Comparison of ENCODE assay signal across 9 cellular contexts in the genomic region with DNA sequence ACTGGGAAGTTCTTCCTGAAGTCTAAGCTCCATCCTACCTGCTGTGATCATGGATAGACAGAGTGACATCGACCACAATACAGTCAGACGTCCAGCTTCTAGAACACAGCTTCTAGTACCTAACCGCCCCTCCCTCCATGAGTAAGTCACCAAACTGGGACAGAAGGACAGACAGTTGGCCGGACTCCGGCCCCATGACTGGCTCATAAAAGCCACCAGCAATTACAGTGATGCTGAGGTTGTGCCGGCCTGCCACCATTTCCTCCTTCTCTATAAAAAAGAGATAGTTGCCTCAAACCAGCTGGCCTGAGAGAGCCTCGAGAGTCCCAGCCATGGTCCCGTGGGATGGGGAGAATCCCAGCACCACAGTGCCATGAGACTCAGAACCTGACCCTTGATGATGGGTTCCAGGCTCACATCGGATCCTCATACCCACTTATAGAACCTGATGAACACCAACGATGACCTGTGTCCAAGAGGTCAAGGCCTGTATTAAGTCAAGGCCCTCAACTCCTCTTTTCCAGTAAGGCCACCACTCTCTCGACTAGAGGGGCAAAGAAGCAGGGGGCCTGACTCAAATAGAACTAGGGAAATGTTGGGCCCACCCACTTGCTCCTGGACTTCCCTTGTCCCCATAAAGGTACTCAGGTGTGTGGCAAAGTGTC. TPM values are rescaled to one million over a fixed set of nuclear protein-coding genes. Genes with fewer than 3 reads are reported as not detected.
A peak's percentile ranks its signal among the peaks of the same experiment; 100 is the strongest.
DNase-seq lines count a peak whose midpoint lies in the region; ATAC-seq and TF ChIP-seq lines count a peak whose summit lies in the region.
"Had no signal": no experiment of that assay in that cellular context is flagged by ENCODE, and none has a peak within 500 bp of the region (broad histone marks: within the 10 kb centered on the region; RNA-seq: fewer than 3 reads in every experiment).

No MANE protein-coding gene starts in this region.

- no peaks in the 10 kb centered on the region for H3K9me3 ChIP-seq in DND-41 (ENCODE audit: insufficient read depth, low read length, severe bottlenecking)
- no peaks in the 10 kb centered on the region for H3K9me3 ChIP-seq in sigmoid colon
- H3K9me3 ChIP-seq in effector memory CD4-positive, alpha-beta T cell (ENCODE audit: control insufficient read depth, low read length): no peaks in the 10 kb centered on the region

- H3K4me3 ChIP-seq in DND-41 (ENCODE audit: low read depth in 1 of 2, low read length in 2 of 2) (no peak overlapping the region), foreskin fibroblast (ENCODE audit: low read depth in 1 of 2, low read length in 2 of 2) (peak overlapping the region; percentile 13 to 28), sigmoid colon (peak overlapping the region in 3 of 4 donors; percentile 89 to 97 (median 93))
- no peak overlapping the region for H3K4me3 ChIP-seq in effector memory CD4-positive, alpha-beta T cell (ENCODE audit: insufficient read depth, low read depth, low read length, poor library complexity, severe bottlenecking)

- TF ChIP-seq EP300 in sigmoid colon (IDR thresholded peaks at IDR 0.05): peak in 1 of 4 donors; percentile 22

- CTCF ChIA-PET in HEK293T (lab: Yijun Ruan, JAX): interaction anchor here (1.0 to 2.0 kb wide), 2 partner anchors 13 to 17 kb away, joined by 4 to 5 read pairs; no protein-coding TSS in a partner anchor

- no peak overlapping the region for H2AFZ ChIP-seq in DND-41 (ENCODE audit: low read depth, low read length)

- H3K27me3 ChIP-seq in DND-41 (ENCODE audit: insufficient read depth, low read length, poor library complexity) (no peaks in the 10 kb centered on the region), sigmoid colon (no peaks in the 10 kb centered on the region)
- H3K27me3 ChIP-seq in effector memory CD4-positive, alpha-beta T cell (replicated peaks; ENCODE audit: control insufficient read depth, insufficient read depth, low read length, poor library complexity, severe bottlenecking): no peaks in the 10 kb centered on the region

- H3K79me2 ChIP-seq in DND-41 (ENCODE audit: insufficient read depth, low read length): peaks cover 89% of the 10 kb centered on the region

- intact Hi-C loops in sigmoid colon (cut with DNase I): no loop called here

- H3K27ac ChIP-seq in DND-41 (ENCODE audit: low read length): 0 out of 2 replicates have a peak overlapping the region, but pooled peaks have one; percentile 8
- peak overlapping the region; percentile 98 to 100 (median 100) for H3K27ac ChIP-seq in sigmoid colon
- H3K27ac ChIP-seq in effector memory CD4-positive, alpha-beta T cell (ENCODE audit: insufficient read depth, low read length, poor library complexity, severe bottlenecking): no peak overlapping the region

- no peak for DNase-seq in DND-41
- DNase-seq in RPMI7951 (ENCODE audit: low read depth): peak; percentile 51
- peak in 1 of 2 donors; percentile 32 for DNase-seq in foreskin fibroblast
- peak; percentile 68 for DNase-seq in sigmoid colon
- no peak for DNase-seq in occipital lobe (lab: John Stamatoyannopoulos, UW)
- no peak for DNase-seq in effector memory CD4-positive, alpha-beta T cell
- DNase-seq in DMS53 treated with DMSO at 0.1 percent for 48 hours (lab: John Stamatoyannopoulos, UW; ENCODE audit: unreplicated experiment): no peak
- no peak for DNase-seq in HEK293T (ENCODE audit: extremely low spot score)
- DNase-seq: NCI-H2107 had no signal

- WGBS in sigmoid colon, 2 donors: 33 to 55% methylated on average over 11 of the region's 11 CpGs

- H3K36me3 ChIP-seq in DND-41 (ENCODE audit: insufficient read depth, low read length) (peaks cover 33% of the 10 kb centered on the region), sigmoid colon (peaks cover 0 to 6% (median 0%) of the 10 kb centered on the region in 4 donors)
- peaks cover 4% of the 10 kb centered on the region for H3K36me3 ChIP-seq in effector memory CD4-positive, alpha-beta T cell (ENCODE audit: control insufficient read depth, insufficient read depth, low read length)

- H3K9ac ChIP-seq in DND-41 (ENCODE audit: low read depth, low read length): no peak overlapping the region

- H3K4me2 ChIP-seq in DND-41 (ENCODE audit: insufficient read depth, low read length): peak overlapping the region; percentile 84; the same call in 1 of the 2 replicates

- peaks cover 41% of the 10 kb centered on the region for H3K4me1 ChIP-seq in DND-41 (ENCODE audit: insufficient read depth, low read length)
- peaks cover 0 to 80% (median 77%) of the 10 kb centered on the region in 4 donors for H3K4me1 ChIP-seq in sigmoid colon
- H3K4me1 ChIP-seq in effector memory CD4-positive, alpha-beta T cell (ENCODE audit: control insufficient read depth, insufficient read depth, low read length, poor library complexity, severe bottlenecking): peaks cover 80% of the 10 kb centered on the region

- TF ChIP-seq POLR2A in sigmoid colon (IDR thresholded peaks at IDR 0.05): peak in 1 of 2 donors; percentile 30

- H4K20me1 ChIP-seq in DND-41 (ENCODE audit: insufficient read depth, low read length): peaks cover 73% of the 10 kb centered on the region

- POLR2A ChIA-PET in HEK293T (lab: Yijun Ruan, JAX): interaction anchor here (1.1 to 6.8 kb wide), 3 partner anchors 8 to 38 kb away, joined by 3 to 64 read pairs (median 4); no protein-coding TSS in a partner anchor

- TF ChIP-seq CTCF in DND-41 (IDR thresholded peaks at IDR 0.05; ENCODE audit: borderline replicate concordance, extremely low read depth, low read length, poor library complexity, severe bottlenecking) (no peak), foreskin fibroblast (IDR thresholded peaks at IDR 0.05; ENCODE audit: low read depth, low read length) (no peak), sigmoid colon (IDR thresholded peaks at IDR 0.05) (no peak)

- ATAC-seq in DND-41 (ENCODE audit: insufficient read depth, low read depth): no peak

TF ChIP-seq in HEK293T, 16 proteins besides CTCF, POLR2A, EP300 and RAD21:
- TF ChIP-seq HDGF (IDR thresholded peaks at IDR 0.05; ENCODE audit: borderline replicate concordance) (no peak), LEF1 (IDR thresholded peaks at IDR 0.05; ENCODE audit: borderline replicate concordance) (no peak), ARNT (IDR thresholded peaks at IDR 0.05) (no peak), FOXK2 (IDR thresholded peaks at IDR 0.05) (no peak), FOXM1 (IDR thresholded peaks at IDR 0.05; ENCODE audit: borderline replicate concordance) (no peak), CTBP1 (IDR thresholded peaks at IDR 0.05; ENCODE audit: borderline replicate concordance) (no peak), ZNF384 (IDR thresholded peaks at IDR 0.05) (no peak), ELF4 (IDR thresholded peaks at IDR 0.05) (no peak), BHLHE40 (IDR thresholded peaks at IDR 0.05; ENCODE audit: borderline replicate concordance) (no peak), L3MBTL2 (conservative IDR thresholded peaks at IDR 0.05) (no peak)
- TF ChIP-seq, protein P1, sequence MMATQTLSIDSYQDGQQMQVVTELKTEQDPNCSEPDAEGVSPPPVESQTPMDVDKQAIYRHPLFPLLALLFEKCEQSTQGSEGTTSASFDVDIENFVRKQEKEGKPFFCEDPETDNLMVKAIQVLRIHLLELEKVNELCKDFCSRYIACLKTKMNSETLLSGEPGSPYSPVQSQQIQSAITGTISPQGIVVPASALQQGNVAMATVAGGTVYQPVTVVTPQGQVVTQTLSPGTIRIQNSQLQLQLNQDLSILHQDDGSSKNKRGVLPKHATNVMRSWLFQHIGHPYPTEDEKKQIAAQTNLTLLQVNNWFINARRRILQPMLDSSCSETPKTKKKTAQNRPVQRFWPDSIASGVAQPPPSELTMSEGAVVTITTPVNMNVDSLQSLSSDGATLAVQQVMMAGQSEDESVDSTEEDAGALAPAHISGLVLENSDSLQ (IDR thresholded peaks at IDR 0.05): no peak

RNA-seq across cellular contexts. Expression of a gene that starts 3.4 kb away (rescaled TPM):
- 9.9 and 11.4 TPM in 2 replicates for total RNA-seq in RPMI7951 (2014; rRNA removed; shearing (Covaris generic))
- total RNA-seq in sigmoid colon (10 to 100 TPM; 39.8 to 61.6 (median 53.2) TPM), occipital lobe (3.7 TPM)
- 10 to 100 TPM; 13.2 to 31.2 (median 22.9) TPM for polyA plus RNA-seq in sigmoid colon

Comparison
In these comparisons a context has a peak if more than half of its experiments do, and no peak if none do; other contexts are left out.
1. DNase-seq: peak in RPMI7951 (single experiment) and sigmoid colon (single experiment); none in DND-41 (single experiment), occipital lobe (single experiment), effector memory CD4-positive, alpha-beta T cell (0 of 3), DMS53 treated with DMSO at 0.1 percent for 48 hours (single experiment) and HEK293T (single experiment).
2. H3K4me3 ChIP-seq: peak in foreskin fibroblast (2 of 2) and sigmoid colon (3 of 4); none in DND-41 (0 of 2) and effector memory CD4-positive, alpha-beta T cell (single experiment).